Comparison of ENCODE assay signal across 8 cellular contexts in the genomic region with DNA sequence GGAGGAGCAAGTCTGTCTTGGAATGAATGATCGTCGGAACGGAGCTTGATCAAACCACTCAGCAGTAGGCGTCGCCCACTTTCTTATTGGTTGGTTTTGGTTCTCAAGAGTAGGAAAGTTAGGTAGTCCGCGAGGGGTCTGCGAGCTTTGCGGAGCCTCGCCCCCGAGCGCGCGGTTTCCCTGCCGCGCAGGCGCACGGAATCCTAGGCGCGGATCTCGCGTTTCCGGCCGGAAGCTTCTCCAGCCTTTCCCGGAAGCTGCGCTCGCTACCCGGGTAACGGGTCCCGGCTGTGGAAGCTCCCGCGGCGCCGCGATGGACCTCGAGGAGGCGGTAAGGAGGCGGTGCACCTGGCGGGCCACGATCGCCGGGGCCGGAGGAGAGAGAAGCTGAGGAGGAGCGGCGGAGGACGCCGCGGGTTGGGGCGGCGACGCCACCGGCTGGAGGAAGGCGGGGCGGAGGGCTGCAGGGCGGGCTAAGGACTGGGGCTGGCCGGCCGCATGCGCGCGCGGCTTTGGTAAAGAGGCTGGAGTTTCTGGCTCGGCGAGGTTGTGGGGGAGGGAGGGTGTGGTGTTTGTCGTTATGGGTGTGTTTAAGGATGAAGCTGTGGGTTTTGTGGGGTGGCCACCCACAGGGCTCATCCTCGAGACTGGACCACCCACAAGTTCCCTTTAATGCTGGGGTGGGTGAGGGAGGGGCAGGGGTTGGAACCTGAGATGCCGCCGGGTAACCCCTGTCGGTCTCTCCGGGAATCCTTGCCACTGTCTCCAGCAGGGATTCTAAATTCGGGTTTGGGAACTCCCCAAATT. TPM values are rescaled to one million over a fixed set of nuclear protein-coding genes. Genes with fewer than 3 reads are reported as not detected.
DNase-seq lines count a peak whose midpoint lies in the region; ATAC-seq and TF ChIP-seq lines count a peak whose summit lies in the region.

A gene (plus strand): TSS at position 246 of the 807 bp plus-strand sequence. CDS start 68 bp downstream, at position 314.

- H3K27me3 ChIP-seq in SK-N-SH (ENCODE audit: insufficient read depth) (no peaks in the 10 kb centered on the region), osteoblast (ENCODE audit: insufficient read depth, low read length) (no peaks in the 10 kb centered on the region), thoracic aorta (replicated peaks; ENCODE audit: insufficient read depth) (no peaks in the 10 kb centered on the region)

- peak; percentile 94 for DNase-seq in GM10248 (ENCODE audit: extremely low spot score)
- DNase-seq in NCI-H1048 (lab: John Stamatoyannopoulos, UW) = peak; percentile 77
- DNase-seq in SK-N-SH = peak; percentile 99
- peak; percentile 86 for DNase-seq in activated naive CD4-positive, alpha-beta T cell treated with anti-CD3 and anti-CD28 coated beads, Interleukin-2, amount 50 U/mL, for 16 hours
- peak; percentile 92 for DNase-seq in glomerular visceral epithelial cell (ENCODE audit: extremely low spot score)
- DNase-seq in osteoblast (ENCODE audit: insufficient read length, low spot score, missing footprints) = peak; percentile 96
- DNase-seq in thoracic aorta (ENCODE audit: low spot score) = peak; percentile 55

- no peak for TF ChIP-seq CTCF in GM10248 (IDR thresholded peaks at IDR 0.05; ENCODE audit: control extremely low read depth, extremely low read depth, low read depth, missing control alignments)
- TF ChIP-seq CTCF in SK-N-SH (IDR thresholded peaks at IDR 0.05) = peak; percentile 43
- TF ChIP-seq CTCF in osteoblast (IDR thresholded peaks at IDR 0.05; ENCODE audit: extremely low read depth, low read depth, low read length) = peak; percentile 8
- TF ChIP-seq CTCF in thoracic aorta (IDR thresholded peaks at IDR 0.05) = no peak

- no peak for TF ChIP-seq RAD21 in SK-N-SH (IDR thresholded peaks at IDR 0.05; ENCODE audit: low read length)

- 2% methylated on average over 65 of the region's 70 CpGs for WGBS in SK-N-SH (ENCODE audit: low lambda C conversion rate)

- ATAC-seq in HG02588 (IDR thresholded peaks at IDR 0.05; ENCODE audit: unreplicated experiment) = peak; percentile 91
- peak; percentile 79 for ATAC-seq in thoracic aorta (ENCODE audit: insufficient number of reproducible peaks, low FRiP score, low read depth)

- TF ChIP-seq EP300 in SK-N-SH (IDR thresholded peaks at IDR 0.05; ENCODE audit: borderline replicate concordance in 1 of 2, low read depth in 1 of 2, low read length in 1 of 2) = no peak

- H3K4me2 ChIP-seq in SK-N-SH (peak within 1 kb of the TSS; percentile 81), osteoblast (ENCODE audit: insufficient read depth, low read length) (peak within 1 kb of the TSS; percentile 93)

- no peaks in the 10 kb centered on the region for H3K9me2 ChIP-seq in SK-N-SH

- no peaks in the 10 kb centered on the region for H4K20me1 ChIP-seq in SK-N-SH (ENCODE audit: insufficient read depth)
- H4K20me1 ChIP-seq in osteoblast (ENCODE audit: insufficient read depth, low read length) = no peaks in the 10 kb centered on the region

- CTCF ChIA-PET in GM10248 (lab: Yijun Ruan, JAX) (interaction anchor here (0.8 to 4.1 kb wide), 12 partner anchors 10 to 282 kb away, joined by 3 to 39 read pairs (median 5); no protein-coding TSS in a partner anchor), SK-N-SH (lab: Yijun Ruan, JAX) (interaction anchor here (0.6 to 7.9 kb wide), 37 partner anchors 9 to 879 kb away, joined by 3 to 83 read pairs (median 4); a partner anchor contains a TSS)

- POLR2A ChIA-PET in GM10248 (lab: Yijun Ruan, JAX) (interaction anchor here (1.3 kb wide), 1 partner anchor 199 kb away, joined by 3 read pairs; no protein-coding TSS in a partner anchor), SK-N-SH (lab: Yijun Ruan, JAX) (interaction anchor here (0.6 to 2.4 kb wide), 20 partner anchors 9 to 347 kb away, joined by 3 to 15 read pairs (median 4); a partner anchor contains a TSS)

- H3K9me3 ChIP-seq in SK-N-SH (no peaks in the 10 kb centered on the region), osteoblast (ENCODE audit: low read depth, low read length) (no peaks in the 10 kb centered on the region), thoracic aorta (no peaks in the 10 kb centered on the region)

- H3K9ac ChIP-seq in SK-N-SH = peak within 1 kb of the TSS; percentile 93

- H3K79me2 ChIP-seq in SK-N-SH (ENCODE audit: insufficient read depth) = peaks cover 47% of the 10 kb centered on the region
- peaks cover 46% of the 10 kb centered on the region for H3K79me2 ChIP-seq in osteoblast (ENCODE audit: insufficient read depth, low read length)

- H3K4me3 ChIP-seq in SK-N-SH (ENCODE audit: low read depth in 2 of 2, low read length in 1 of 2) (peak within 1 kb of the TSS; percentile 60 to 86), osteoblast (ENCODE audit: insufficient read depth, low read length) (peak within 1 kb of the TSS; percentile 87), thoracic aorta (peak within 1 kb of the TSS; percentile 93)

- H3K27ac ChIP-seq in SK-N-SH (ENCODE audit: low read depth in 2 of 2, low read length in 1 of 2) (peak within 1 kb of the TSS; percentile 89 to 95), osteoblast (ENCODE audit: low read depth, low read length) (peak within 1 kb of the TSS; percentile 45), thoracic aorta (peak within 1 kb of the TSS; percentile 83 to 84)

- H3K36me3 ChIP-seq in SK-N-SH (replicated peaks in 1 of 2; ENCODE audit: control insufficient read depth in 1 of 2, insufficient read depth in 2 of 2, low read length in 1 of 2) (peaks cover 13 to 24% of the 10 kb centered on the region in 2 experiments), osteoblast (ENCODE audit: insufficient read depth, low read length) (peaks cover 7% of the 10 kb centered on the region), thoracic aorta (no peaks in the 10 kb centered on the region)

- peaks cover 8% of the 10 kb centered on the region for H3F3A ChIP-seq in SK-N-SH (replicated peaks; ENCODE audit: insufficient read depth)

- H2AFZ ChIP-seq in SK-N-SH (ENCODE audit: low read depth) (peak within 1 kb of the TSS; percentile 97), osteoblast (ENCODE audit: low read length) (peak within 1 kb of the TSS; percentile 87)

- H3K4me1 ChIP-seq in SK-N-SH (ENCODE audit: control insufficient read depth in 1 of 2, insufficient read depth in 2 of 2, low read depth in 1 of 2, low read length in 1 of 2) (peaks cover 15 to 20% of the 10 kb centered on the region in 2 experiments), osteoblast (ENCODE audit: insufficient read depth, low read length) (peaks cover 31% of the 10 kb centered on the region), thoracic aorta (ENCODE audit: control insufficient read depth in 1 of 2, low read depth in 2 of 2) (peaks cover 0 to 20% of the 10 kb centered on the region in 2 donors)

TF ChIP-seq in SK-N-SH, 30 proteins besides CTCF, POLR2A, EP300 and RAD21 (continues in another document):
- TF ChIP-seq, protein P1, sequence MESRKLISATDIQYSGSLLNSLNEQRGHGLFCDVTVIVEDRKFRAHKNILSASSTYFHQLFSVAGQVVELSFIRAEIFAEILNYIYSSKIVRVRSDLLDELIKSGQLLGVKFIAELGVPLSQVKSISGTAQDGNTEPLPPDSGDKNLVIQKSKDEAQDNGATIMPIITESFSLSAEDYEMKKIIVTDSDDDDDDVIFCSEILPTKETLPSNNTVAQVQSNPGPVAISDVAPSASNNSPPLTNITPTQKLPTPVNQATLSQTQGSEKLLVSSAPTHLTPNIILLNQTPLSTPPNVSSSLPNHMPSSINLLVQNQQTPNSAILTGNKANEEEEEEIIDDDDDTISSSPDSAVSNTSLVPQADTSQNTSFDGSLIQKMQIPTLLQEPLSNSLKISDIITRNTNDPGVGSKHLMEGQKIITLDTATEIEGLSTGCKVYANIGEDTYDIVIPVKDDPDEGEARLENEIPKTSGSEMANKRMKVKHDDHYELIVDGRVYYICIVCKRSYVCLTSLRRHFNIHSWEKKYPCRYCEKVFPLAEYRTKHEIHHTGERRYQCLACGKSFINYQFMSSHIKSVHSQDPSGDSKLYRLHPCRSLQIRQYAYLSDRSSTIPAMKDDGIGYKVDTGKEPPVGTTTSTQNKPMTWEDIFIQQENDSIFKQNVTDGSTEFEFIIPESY (IDR thresholded peaks at IDR 0.05; ENCODE audit: borderline replicate concordance, low read depth) = peak; percentile 76
- TF ChIP-seq CHD2 (IDR thresholded peaks at IDR 0.05; ENCODE audit: low read length, partially characterized antibody) (peak; percentile 86), YY1 (IDR thresholded peaks at IDR 0.05; ENCODE audit: low read depth) (no peak), FOXJ3 (CRISPR knock-in tag; IDR thresholded peaks at IDR 0.05) (no peak)
- TF ChIP-seq, protein P2, sequence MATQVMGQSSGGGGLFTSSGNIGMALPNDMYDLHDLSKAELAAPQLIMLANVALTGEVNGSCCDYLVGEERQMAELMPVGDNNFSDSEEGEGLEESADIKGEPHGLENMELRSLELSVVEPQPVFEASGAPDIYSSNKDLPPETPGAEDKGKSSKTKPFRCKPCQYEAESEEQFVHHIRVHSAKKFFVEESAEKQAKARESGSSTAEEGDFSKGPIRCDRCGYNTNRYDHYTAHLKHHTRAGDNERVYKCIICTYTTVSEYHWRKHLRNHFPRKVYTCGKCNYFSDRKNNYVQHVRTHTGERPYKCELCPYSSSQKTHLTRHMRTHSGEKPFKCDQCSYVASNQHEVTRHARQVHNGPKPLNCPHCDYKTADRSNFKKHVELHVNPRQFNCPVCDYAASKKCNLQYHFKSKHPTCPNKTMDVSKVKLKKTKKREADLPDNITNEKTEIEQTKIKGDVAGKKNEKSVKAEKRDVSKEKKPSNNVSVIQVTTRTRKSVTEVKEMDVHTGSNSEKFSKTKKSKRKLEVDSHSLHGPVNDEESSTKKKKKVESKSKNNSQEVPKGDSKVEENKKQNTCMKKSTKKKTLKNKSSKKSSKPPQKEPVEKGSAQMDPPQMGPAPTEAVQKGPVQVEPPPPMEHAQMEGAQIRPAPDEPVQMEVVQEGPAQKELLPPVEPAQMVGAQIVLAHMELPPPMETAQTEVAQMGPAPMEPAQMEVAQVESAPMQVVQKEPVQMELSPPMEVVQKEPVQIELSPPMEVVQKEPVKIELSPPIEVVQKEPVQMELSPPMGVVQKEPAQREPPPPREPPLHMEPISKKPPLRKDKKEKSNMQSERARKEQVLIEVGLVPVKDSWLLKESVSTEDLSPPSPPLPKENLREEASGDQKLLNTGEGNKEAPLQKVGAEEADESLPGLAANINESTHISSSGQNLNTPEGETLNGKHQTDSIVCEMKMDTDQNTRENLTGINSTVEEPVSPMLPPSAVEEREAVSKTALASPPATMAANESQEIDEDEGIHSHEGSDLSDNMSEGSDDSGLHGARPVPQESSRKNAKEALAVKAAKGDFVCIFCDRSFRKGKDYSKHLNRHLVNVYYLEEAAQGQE (IDR thresholded peaks at IDR 0.05; ENCODE audit: low read depth, low read length) = peak; percentile 37; the same call in 1 of the 2 replicates
- TF ChIP-seq, protein P3, sequence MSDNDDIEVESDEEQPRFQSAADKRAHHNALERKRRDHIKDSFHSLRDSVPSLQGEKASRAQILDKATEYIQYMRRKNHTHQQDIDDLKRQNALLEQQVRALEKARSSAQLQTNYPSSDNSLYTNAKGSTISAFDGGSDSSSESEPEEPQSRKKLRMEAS (IDR thresholded peaks at IDR 0.05; ENCODE audit: low read depth) = peak; percentile 88

RNA-seq across cellular contexts. Expression of the gene that starts here (rescaled TPM):
- polyA plus RNA-seq in SK-N-SH (2012; rRNA removed) = 7.8 and 8.3 TPM in 2 replicates
- 10.9 and 13.0 TPM in 2 replicates for polyA plus RNA-seq in SK-N-SH (2012; cell fraction: cytosol; rRNA removed)
- 5.7 and 11.1 TPM in 2 replicates for polyA plus RNA-seq in SK-N-SH (2012; cell fraction: nucleus; rRNA removed)
- total RNA-seq in osteoblast (36.5 and 41.3 TPM in 2 replicates), thoracic aorta (10 to 100 TPM in 1 of 2 donors, 1 to 10 TPM in 1; 8.3 to 11.2 TPM)

Comparison
In these comparisons a context has a peak if more than half of its experiments do, and no peak if none do; other contexts are left out.
1. Peak in every context shown above with its lines: DNase-seq, ATAC-seq, H3K4me3 ChIP-seq and H3K27ac ChIP-seq.
2. CTCF ChIP-seq: peak in SK-N-SH (single experiment) and osteoblast (single experiment); none in GM10248 (single experiment) and thoracic aorta (single experiment).